27 cellular contexts compared by ENCODE assay signal in the genomic region with DNA sequence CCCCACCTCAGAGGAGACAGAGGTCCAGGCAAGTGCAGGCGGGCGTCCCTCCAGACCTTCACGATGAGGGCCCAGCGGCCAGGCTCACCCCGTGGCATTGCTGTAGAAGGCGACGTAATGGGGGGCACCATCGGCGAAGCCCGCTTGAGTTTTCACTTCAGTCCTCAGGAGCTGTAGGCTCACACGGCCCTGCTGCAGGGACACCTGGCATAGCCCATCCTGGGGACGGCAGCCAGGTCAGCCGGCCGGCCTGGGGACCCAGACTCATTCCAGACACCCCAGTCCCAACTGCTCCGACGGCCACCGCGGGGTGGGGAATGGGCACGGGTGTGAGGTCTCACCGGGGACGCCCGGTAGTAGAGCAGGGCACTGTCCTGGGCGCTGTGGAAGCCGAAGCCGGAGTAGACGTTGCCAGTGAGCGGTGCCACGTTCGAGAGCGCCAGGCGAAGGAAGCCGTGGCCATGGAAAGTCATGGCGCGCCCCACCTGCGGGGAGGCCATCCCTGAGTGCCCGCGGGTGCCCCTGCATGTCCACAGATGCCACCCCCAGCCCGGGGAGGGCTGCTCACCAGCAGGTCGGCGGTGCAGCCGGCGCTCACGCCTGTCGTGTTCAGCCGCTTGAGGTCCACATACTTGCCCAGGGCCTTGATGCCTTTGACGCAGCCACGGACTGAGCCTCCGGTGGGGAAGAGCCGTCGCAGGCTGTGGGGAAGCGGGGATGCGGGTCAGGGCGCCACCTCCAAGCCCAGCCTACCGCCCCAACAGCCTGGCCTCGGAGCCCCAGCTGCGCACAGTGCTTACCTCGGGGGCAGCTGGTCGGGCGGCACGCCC. TPM values are rescaled to one million over a fixed set of nuclear protein-coding genes. Genes with fewer than 3 reads are reported as not detected.
A peak's percentile ranks its signal among the peaks of the same experiment; 100 is the strongest.
DNase-seq lines count a peak whose midpoint lies in the region; ATAC-seq, FAIRE-seq and TF ChIP-seq lines count a peak whose summit lies in the region.
"Had no signal": no experiment of that assay in that cellular context is flagged by ENCODE, and none has a peak within 500 bp of the region (broad histone marks: within the 10 kb centered on the region; RNA-seq: fewer than 3 reads in every experiment).

No MANE protein-coding gene starts in this region.

- intact Hi-C loops in HepG2 (cut with micrococcal nuclease; ENCODE audit: unreplicated experiment) (no loop called here), right lobe of liver (cut with DNase I) (no loop called here), K562 (cut with micrococcal nuclease) (no loop called here)

- H3K9ac ChIP-seq in HepG2 (ENCODE audit: insufficient read depth, low read depth, low read length) = no peak overlapping the region
- H3K9ac ChIP-seq in K562 (ENCODE audit: insufficient read depth in 1 of 2, low read depth in 2 of 2, low read length in 2 of 2) = no peak overlapping the region
- H3K9ac ChIP-seq: BLaER1 had no signal

- FAIRE-seq in HepG2 (lab: Jason Lieb, UNC) (no peak), K562 (lab: Jason Lieb, UNC) (no peak)
- FAIRE-seq: A204.1, GM12878, GM12892, GM18507, GM19239 had no signal

- TF ChIP-seq RAD21 in HepG2 (CRISPR knock-in tag; IDR thresholded peaks at IDR 0.05) = no peak
- TF ChIP-seq RAD21 in K562 (CRISPR knock-in tag; conservative IDR thresholded peaks at IDR 0.05 in 1 of 2, IDR thresholded peaks at IDR 0.05 in 1 of 2) = no peak

- H3K27me3 ChIP-seq in HepG2 (ENCODE audit: control insufficient read depth in 1 of 2, insufficient read depth in 2 of 2, low read length in 2 of 2) (no peaks in the 10 kb centered on the region), right lobe of liver (no peaks in the 10 kb centered on the region), K562 (ENCODE audit: control insufficient read depth in 2 of 2, insufficient read depth in 2 of 2, low read length in 2 of 2) (no peaks in the 10 kb centered on the region)
- H3K27me3 ChIP-seq: BE2C, BLaER1 had no signal

- TF ChIP-seq CTCF in HepG2 (CRISPR knock-in tag; IDR thresholded peaks at IDR 0.05) = no peak
- TF ChIP-seq CTCF in right lobe of liver (IDR thresholded peaks at IDR 0.05) = no peak
- no peak for TF ChIP-seq CTCF in RWPE1 (conservative IDR thresholded peaks at IDR 0.05; ENCODE audit: low read depth)
- TF ChIP-seq CTCF in K562 (IDR thresholded peaks at IDR 0.05 in 2 of 3, conservative IDR thresholded peaks at IDR 0.05 in 1 of 3; ENCODE audit: insufficient read depth in 2 of 3, low read depth in 1 of 3, low read length in 3 of 3) = no peak

- BruUV-seq in HepG2 (replicated peaks; lab: Mats Ljungman, UMichigan) = no TSS peak
- TSS peak; percentile 18 for BruUV-seq in K562 (replicated peaks; lab: Mats Ljungman, UMichigan)

- ATAC-seq in HepG2 (no peak), right lobe of liver (no peak), K562 (no peak), GM21423 (IDR thresholded peaks at IDR 0.05; ENCODE audit: unreplicated experiment) (no peak), GM18909 (IDR thresholded peaks at IDR 0.05; ENCODE audit: poor library complexity, unreplicated experiment) (no peak), HG03442 (IDR thresholded peaks at IDR 0.05; ENCODE audit: unreplicated experiment) (no peak)
- ATAC-seq: GM12878 had no signal

- H4K20me1 ChIP-seq in HepG2 (ENCODE audit: insufficient read depth, low read length) (no peaks in the 10 kb centered on the region; the same call in 1 of the 2 replicates), K562 (replicated peaks; ENCODE audit: control insufficient read depth, insufficient read depth, low read length) (no peaks in the 10 kb centered on the region)

- POLR2A ChIA-PET in HepG2 (lab: Yijun Ruan, JAX) (no interaction called here), RWPE1 (lab: Yijun Ruan, JAX; ENCODE audit: low non-redundant PET) (no interaction called here), K562 (lab: Yijun Ruan, JAX) (no interaction called here)

- H3K27ac ChIP-seq in HepG2 (ENCODE audit: extremely low read length, insufficient read depth, low read length) = no peak overlapping the region
- H3K27ac ChIP-seq in right lobe of liver = no peak overlapping the region
- peak overlapping the region; percentile 96 for H3K27ac ChIP-seq in RWPE1
- H3K27ac ChIP-seq in K562 (ENCODE audit: extremely low read depth, low read depth, low read length) = no peak overlapping the region
- H3K27ac ChIP-seq: BLaER1 had no signal

- WGBS in HepG2 (ENCODE audit: low lambda C conversion rate) = 97% methylated on average over 57 of the region's 60 CpGs
- 100% methylated on average over 4 of the region's 60 CpGs for WGBS in right lobe of liver (ENCODE audit: insufficient coverage, low coverage, low lambda C conversion rate, missing lambda C conversion rate)
- WGBS in K562 (ENCODE audit: insufficient coverage, low coverage, missing lambda C conversion rate) = 95% methylated on average over 33 of the region's 60 CpGs

- no peak overlapping the region for H3K4me3 ChIP-seq in HepG2 (replicated peaks in 1 of 3; ENCODE audit: insufficient read depth in 1 of 3, low read depth in 2 of 3, low read length in 3 of 3)
- H3K4me3 ChIP-seq in right lobe of liver = no peak overlapping the region
- no peak overlapping the region for H3K4me3 ChIP-seq in K562
- H3K4me3 ChIP-seq: BLaER1, GM12878 had no signal

- H3K9me3 ChIP-seq in HepG2 (ENCODE audit: low read length) (no peaks in the 10 kb centered on the region), right lobe of liver (no peaks in the 10 kb centered on the region), K562 (replicated peaks; ENCODE audit: control insufficient read depth, insufficient read depth, low read depth, low read length) (no peaks in the 10 kb centered on the region)
- H3K9me3 ChIP-seq: BE2C, BLaER1 had no signal

- in situ Hi-C loops in HepG2 (cut with HindIII; ENCODE audit: extremely low pct_ligation_motif_present, low pct_unique_long_range_greater_than_20kb) (no loop called here), K562 (cut with MboI) (no loop called here)

- H3K36me3 ChIP-seq in HepG2 (replicated peaks in 1 of 2; ENCODE audit: control insufficient read depth in 1 of 2, insufficient read depth in 2 of 2, low read length in 2 of 2) = peaks cover 70 to 95% of the 10 kb centered on the region in 2 experiments
- peaks cover 0 to 39% (median 9%) of the 10 kb centered on the region in 4 donors for H3K36me3 ChIP-seq in right lobe of liver
- peaks cover 96% of the 10 kb centered on the region for H3K36me3 ChIP-seq in K562 (ENCODE audit: control insufficient read depth, insufficient read depth, low read length)

- TF ChIP-seq EP300 in HepG2 (IDR thresholded peaks at IDR 0.05; ENCODE audit: low read depth in 2 of 2, low read length in 2 of 2) (no peak), HepG2 (CRISPR knock-in tag; IDR thresholded peaks at IDR 0.05; ENCODE audit: borderline replicate concordance) (no peak), K562 (IDR thresholded peaks at IDR 0.05; ENCODE audit: low read length) (no peak)

- H3K4me2 ChIP-seq in HepG2 (ENCODE audit: low read depth, low read length) (no peak overlapping the region), K562 (ENCODE audit: insufficient read depth, low read length) (no peak overlapping the region)
- H3K4me2 ChIP-seq: BLaER1 had no signal

- TF ChIP-seq POLR2A in HepG2 (IDR thresholded peaks at IDR 0.05; ENCODE audit: insufficient read depth in 1 of 2, low read depth in 2 of 2, low read length in 2 of 2) (no peak), right lobe of liver (IDR thresholded peaks at IDR 0.05) (no peak), K562 (conservative IDR thresholded peaks at IDR 0.05) (no peak)

- no peaks in the 10 kb centered on the region for H3K9me1 ChIP-seq in K562 (ENCODE audit: control insufficient read depth, insufficient read depth, low read length)

- no peak for DNase-seq in HepG2 (ENCODE audit: low spot score)
- DNase-seq in right lobe of liver = no peak
- DNase-seq in RWPE1 (ENCODE audit: low spot score) = no peak
- no peak for DNase-seq in K562 (ENCODE audit: extremely low read depth in 1 of 4, low spot score in 3 of 4)
- DNase-seq: ACHN; BE2C; CD4-positive, CD25-positive, alpha-beta regulatory T cell; CD8-positive, alpha-beta memory T cell; COR-L47; DMS 273 treated with DMSO at 0.1 percent for 48 hours; DMS153; DMS53; DMS79; DND-41; EL; GDM1 had no signal

- H3K4me1 ChIP-seq in HepG2 (ENCODE audit: insufficient read depth, low read length) = 0 out of 2 replicates have a peak, but pooled peaks cover 6% of the 10 kb centered on the region
- no peaks in the 10 kb centered on the region for H3K4me1 ChIP-seq in right lobe of liver
- peaks cover 0 to 39% of the 10 kb centered on the region in 2 experiments; a peak in 2 of 5 replicates for H3K4me1 ChIP-seq in K562 (replicated peaks in 1 of 2; ENCODE audit: control insufficient read depth in 2 of 2, insufficient read depth in 2 of 2, low read length in 2 of 2)
- H3K4me1 ChIP-seq: BE2C, BLaER1 had no signal

- H2AFZ ChIP-seq in HepG2 (ENCODE audit: low read length) = no peak overlapping the region
- H2AFZ ChIP-seq in K562 (ENCODE audit: low read depth, low read length) = no peak overlapping the region

- CTCF ChIA-PET in HepG2 (lab: Yijun Ruan, JAX; ENCODE audit: low intra/inter-chr PET ratio, low total read pairs) = no interaction called here
- CTCF ChIA-PET in RWPE1 (lab: Yijun Ruan, JAX) = no interaction called here
- CTCF ChIA-PET in K562 (lab: Yijun Ruan, JAX; ENCODE audit: low intra/inter-chr PET ratio) = no interaction called here

- H3K79me2 ChIP-seq in HepG2 (ENCODE audit: insufficient read depth, low read length) (no peaks in the 10 kb centered on the region), K562 (ENCODE audit: control insufficient read depth, insufficient read depth, low read length) (0 out of 3 replicates have a peak, but pooled peaks cover under 1% of the 10 kb centered on the region)

RNA-seq across cellular contexts. Expression of gene ADRM1, which starts 9.2 kb away (rescaled TPM):
- total RNA-seq in HepG2 (2016; rRNA removed; fragmentation: Illumina TruSeq; extraction: Trizol) (143 and 154 TPM in 2 replicates), right lobe of liver (100 to 1,000 TPM in 2 of 6 experiments, 10 to 100 TPM in 4; 49.5 to 139 (median 55.7) TPM), K562 (2014; rRNA removed) (223 and 261 TPM in 2 replicates), K562 (2014; rRNA removed; fragmentation: Illumina TruSeq; extraction: Trizol) (22.5 and 32.1 TPM in 2 replicates), K562 (2015; rRNA removed; fragmentation: Illumina TruSeq; extraction: Trizol) (125 and 136 TPM in 2 replicates), K562 (2021) (159 and 160 TPM in 2 replicates)
- total RNA-seq in HepG2 (2016; cell fraction: cytosol; rRNA removed; fragmentation: Illumina TruSeq; extraction: Trizol; ENCODE audit: low read depth) = 51.6 and 53.2 TPM in 2 replicates
- 149 and 159 TPM in 2 replicates for total RNA-seq in HepG2 (2016; cell fraction: insoluble cytoplasmic fraction; rRNA removed; fragmentation: Illumina TruSeq; extraction: Trizol)
- 59.3 and 62.8 TPM in 2 replicates for total RNA-seq in HepG2 (2016; cell fraction: membrane; rRNA removed; fragmentation: Illumina TruSeq; extraction: Trizol)
- total RNA-seq in HepG2 (2016; cell fraction: nucleus; rRNA removed; fragmentation: Illumina TruSeq; extraction: Trizol) = 76.2 and 86.5 TPM in 2 replicates
- polyA plus RNA-seq in HepG2 (2011; rRNA removed) (92.9 and 106 TPM in 2 replicates), K562 (2011; rRNA removed) (57.6 and 67.4 TPM in 2 replicates), K562 (2014; fragmentation: Illumina TruSeq; extraction: Trizol) (49.3 and 107 TPM in 2 replicates), K562 (2014; fragmentation: Nextera tagmentation; extraction: Ambion mirVana) (10 to 100 TPM in 1 of 2 experiments, 1 to 10 TPM in 1; 5.0 to 21.6 TPM), K562 (2014; rRNA removed) (192 and 201 TPM in 2 replicates)
- polyA plus RNA-seq in HepG2 (2011; cell fraction: cytosol; rRNA removed) = 90.4 and 144 TPM in 2 replicates
- 158 and 185 TPM in 2 replicates for polyA plus RNA-seq in HepG2 (2011; cell fraction: nucleus; rRNA removed)
- polyA plus RNA-seq in HepG2 (2012) = 62.1 and 86.3 TPM in 2 replicates
- polyA plus RNA-seq in HepG2 (2016; cell fraction: cytosol; fragmentation: Illumina TruSeq; extraction: Trizol; ENCODE audit: low read depth) = 50.3 and 52.6 TPM in 2 replicates
- 185 and 189 TPM in 2 replicates for polyA plus RNA-seq in HepG2 (2016; cell fraction: insoluble cytoplasmic fraction; fragmentation: Illumina TruSeq; extraction: Trizol; ENCODE audit: low read depth)
- polyA plus RNA-seq in HepG2 (2016; cell fraction: membrane; fragmentation: Illumina TruSeq; extraction: Trizol; ENCODE audit: low read depth) = 54.2 and 55.6 TPM in 2 replicates
- polyA plus RNA-seq in HepG2 (2016; cell fraction: nucleus; fragmentation: Illumina TruSeq; extraction: Trizol; ENCODE audit: insufficient read depth, low read depth) = 165 and 171 TPM in 2 replicates
- 92.6 and 107 TPM in 2 replicates for polyA minus RNA-seq in HepG2 (2011; rRNA and poly(A)+ RNA removed; ENCODE audit: low replicate concordance)
- polyA minus RNA-seq in HepG2 (2011; cell fraction: cytosol; rRNA and poly(A)+ RNA removed) = 50.7 and 55.0 TPM in 2 replicates
- polyA minus RNA-seq in HepG2 (2011; cell fraction: nucleus; rRNA and poly(A)+ RNA removed) = 47.2 and 49.4 TPM in 2 replicates
- total RNA-seq in K562 (2011; cell fraction: chromatin; rRNA removed; ENCODE audit: low replicate concordance) = 21.6 and 87.3 TPM in 2 replicates
- total RNA-seq in K562 (2011; cell fraction: nucleolus; rRNA removed) = 87.6 and 87.7 TPM in 2 replicates
- 41.0 and 41.6 TPM in 2 replicates for total RNA-seq in K562 (2011; cell fraction: nucleoplasm; rRNA removed)
- 69.2 and 237 TPM in 2 replicates for polyA plus RNA-seq in K562 (2011; cell fraction: cytosol; rRNA removed)
- 65.6 and 116 TPM in 2 replicates for polyA plus RNA-seq in K562 (2011; cell fraction: nucleus; rRNA removed)
- polyA plus RNA-seq in K562 (2012) = 109 and 153 TPM in 2 replicates
- 16.1 and 32.6 TPM in 2 replicates for polyA minus RNA-seq in K562 (2011; rRNA and poly(A)+ RNA removed)
- polyA minus RNA-seq in K562 (2011; cell fraction: cytosol; rRNA and poly(A)+ RNA removed) = 51.8 and 55.0 TPM in 2 replicates
- polyA minus RNA-seq in K562 (2011; cell fraction: nucleus; rRNA and poly(A)+ RNA removed) = 42.8 and 44.0 TPM in 2 replicates

RNA-seq across cellular contexts. Expression of gene LAMA5, which starts 55.1 kb away (rescaled TPM):
- total RNA-seq in HepG2 (2016; rRNA removed; fragmentation: Illumina TruSeq; extraction: Trizol) (28.5 and 44.7 TPM in 2 replicates), right lobe of liver (10 to 100 TPM; 30.3 to 80.8 (median 47.1) TPM), K562 (2014; rRNA removed) (26.4 and 38.3 TPM in 2 replicates), K562 (2014; rRNA removed; fragmentation: Illumina TruSeq; extraction: Trizol) (2.2 and 3.2 TPM in 2 replicates), K562 (2015; rRNA removed; fragmentation: Illumina TruSeq; extraction: Trizol) (11.3 and 11.7 TPM in 2 replicates), K562 (2021) (86.4 and 101 TPM in 2 replicates)
- total RNA-seq in HepG2 (2016; cell fraction: cytosol; rRNA removed; fragmentation: Illumina TruSeq; extraction: Trizol; ENCODE audit: low read depth) = 32.2 and 40.1 TPM in 2 replicates
- 24.0 and 53.5 TPM in 2 replicates for total RNA-seq in HepG2 (2016; cell fraction: insoluble cytoplasmic fraction; rRNA removed; fragmentation: Illumina TruSeq; extraction: Trizol)
- total RNA-seq in HepG2 (2016; cell fraction: membrane; rRNA removed; fragmentation: Illumina TruSeq; extraction: Trizol) = 23.5 and 24.2 TPM in 2 replicates
- 108 and 131 TPM in 2 replicates for total RNA-seq in HepG2 (2016; cell fraction: nucleus; rRNA removed; fragmentation: Illumina TruSeq; extraction: Trizol)
- polyA plus RNA-seq in HepG2 (2011; rRNA removed) (21.0 and 22.7 TPM in 2 replicates), K562 (2011; rRNA removed) (4.4 and 10.0 TPM in 2 replicates), K562 (2014; fragmentation: Illumina TruSeq; extraction: Trizol) (7.8 and 20.0 TPM in 2 replicates), K562 (2014; fragmentation: Nextera tagmentation; extraction: Ambion mirVana) (under 1 TPM; 0.31 to 0.48 TPM), K562 (2014; rRNA removed) (60.2 and 67.3 TPM in 2 replicates)
- polyA plus RNA-seq in HepG2 (2011; cell fraction: cytosol; rRNA removed) = 9.5 and 17.6 TPM in 2 replicates
- 504 and 754 TPM in 2 replicates for polyA plus RNA-seq in HepG2 (2011; cell fraction: nucleus; rRNA removed)
- 96.2 and 135 TPM in 2 replicates for polyA plus RNA-seq in HepG2 (2012)
- polyA plus RNA-seq in HepG2 (2016; cell fraction: cytosol; fragmentation: Illumina TruSeq; extraction: Trizol; ENCODE audit: low read depth) = 12.5 and 12.7 TPM in 2 replicates
- polyA plus RNA-seq in HepG2 (2016; cell fraction: insoluble cytoplasmic fraction; fragmentation: Illumina TruSeq; extraction: Trizol; ENCODE audit: low read depth) = 34.3 and 49.3 TPM in 2 replicates
- 14.2 and 17.2 TPM in 2 replicates for polyA plus RNA-seq in HepG2 (2016; cell fraction: membrane; fragmentation: Illumina TruSeq; extraction: Trizol; ENCODE audit: low read depth)
- polyA plus RNA-seq in HepG2 (2016; cell fraction: nucleus; fragmentation: Illumina TruSeq; extraction: Trizol; ENCODE audit: insufficient read depth, low read depth) = 598 and 620 TPM in 2 replicates
- 26.2 and 35.7 TPM in 2 replicates for polyA minus RNA-seq in HepG2 (2011; rRNA and poly(A)+ RNA removed; ENCODE audit: low replicate concordance)
- 23.2 and 27.1 TPM in 2 replicates for polyA minus RNA-seq in HepG2 (2011; cell fraction: cytosol; rRNA and poly(A)+ RNA removed)
- polyA minus RNA-seq in HepG2 (2011; cell fraction: nucleus; rRNA and poly(A)+ RNA removed) = 70.0 and 71.2 TPM in 2 replicates
- 218 and 612 TPM in 2 replicates for total RNA-seq in K562 (2011; cell fraction: chromatin; rRNA removed; ENCODE audit: low replicate concordance)
- 256 and 378 TPM in 2 replicates for total RNA-seq in K562 (2011; cell fraction: nucleolus; rRNA removed)
- total RNA-seq in K562 (2011; cell fraction: nucleoplasm; rRNA removed) = 206 and 238 TPM in 2 replicates
- polyA plus RNA-seq in K562 (2011; cell fraction: cytosol; rRNA removed) = 3.9 and 11.1 TPM in 2 replicates
- polyA plus RNA-seq in K562 (2011; cell fraction: nucleus; rRNA removed) = 130 and 166 TPM in 2 replicates
- 49.7 and 63.1 TPM in 2 replicates for polyA plus RNA-seq in K562 (2012)
- 1.5 and 1.9 TPM in 2 replicates for polyA minus RNA-seq in K562 (2011; rRNA and poly(A)+ RNA removed)
- polyA minus RNA-seq in K562 (2011; cell fraction: cytosol; rRNA and poly(A)+ RNA removed) = 11.0 and 21.3 TPM in 2 replicates
- 33.7 and 42.1 TPM in 2 replicates for polyA minus RNA-seq in K562 (2011; cell fraction: nucleus; rRNA and poly(A)+ RNA removed)
- polyA plus RNA-seq: CD14-positive monocyte; CD4-positive, alpha-beta memory T cell; CD8-positive, alpha-beta memory T cell had no signal

Comparison
In these comparisons a context has a peak if more than half of its experiments do, and no peak if none do; other contexts are left out.
1. Of the 241 proteins assayed by ChIP-seq in both HepG2 and K562: peak only in HepG2: HNRNPK and RBFOX2; only in K562: HNRNPL and POLR2G; in both: none; in neither: 237.